ENCODE assay signal across 1 cellular context in the genomic region with DNA sequence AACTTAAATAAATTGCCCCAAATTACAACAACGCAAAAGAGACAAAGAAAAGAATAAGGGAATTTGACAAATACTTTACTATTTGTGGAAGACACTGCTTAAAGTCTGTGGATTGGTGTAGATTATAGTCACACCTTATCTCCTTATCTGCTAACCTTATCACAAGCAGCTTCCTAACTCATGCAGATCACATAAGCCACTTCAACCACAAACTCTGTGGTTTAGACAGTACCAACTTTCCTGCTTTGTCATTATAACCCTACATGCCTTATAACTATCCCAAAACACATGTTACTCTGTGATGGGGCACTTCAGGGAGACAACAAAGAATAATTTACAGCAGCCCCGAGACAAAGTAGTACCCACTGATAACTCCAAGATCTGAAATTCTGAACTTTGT.
TF ChIP-seq lines count a peak whose summit lies in the region.

No MANE protein-coding gene starts in this region.

TF ChIP-seq in K562, 482 proteins besides CTCF, POLR2A, EP300 and RAD21 (continues in another document):
- TF ChIP-seq ARID1B (IDR thresholded peaks at IDR 0.05) (peak; percentile 28; the same call in 1 of the 2 replicates), NRF1 (conservative IDR thresholded peaks at IDR 0.05 in 1 of 2, IDR thresholded peaks at IDR 0.05 in 1 of 2) (no peak), ERF (CRISPR knock-in tag; IDR thresholded peaks at IDR 0.05) (no peak), CBX5 (IDR thresholded peaks at IDR 0.05; ENCODE audit: borderline replicate concordance, low read depth) (no peak), PYGO2 (tag; IDR thresholded peaks at IDR 0.05) (no peak), DDX20 (tag; IDR thresholded peaks at IDR 0.05; ENCODE audit: low read depth) (no peak), HNRNPUL1 (IDR thresholded peaks at IDR 0.05; ENCODE audit: low read length) (no peak), PTRF (tag; IDR thresholded peaks at IDR 0.05) (no peak), PTTG1 (tag; IDR thresholded peaks at IDR 0.05; ENCODE audit: low read depth) (no peak), TEAD2 (tag; IDR thresholded peaks at IDR 0.05) (no peak), NR4A1 (CRISPR knock-in tag; IDR thresholded peaks at IDR 0.05) (no peak), NR4A1 (tag; IDR thresholded peaks at IDR 0.05) (no peak), CBFA2T3 (IDR thresholded peaks at IDR 0.05) (peak; percentile 40; the same call in 1 of the 2 replicates), NR2C1 (IDR thresholded peaks at IDR 0.05) (no peak), NR2C1 (tag; IDR thresholded peaks at IDR 0.05) (no peak), RBM39 (optimal IDR thresholded peaks at IDR 0.05; ENCODE audit: low read depth, low read length) (no peak), ZNF583 (CRISPR knock-in tag; IDR thresholded peaks at IDR 0.05) (no peak), CREBBP (IDR thresholded peaks at IDR 0.05; ENCODE audit: low read depth, low read length) (no peak), PPARD (CRISPR knock-in tag; IDR thresholded peaks at IDR 0.05) (no peak), NFE2 (IDR thresholded peaks at IDR 0.05; ENCODE audit: low read depth) (peak; percentile 67), ELF1 (tag; IDR thresholded peaks at IDR 0.05) (no peak), CBX8 (IDR thresholded peaks at IDR 0.05; ENCODE audit: borderline replicate concordance, extremely low read depth, low read depth, low read length, poor library complexity, severe bottlenecking) (no peak), ZBTB8A (IDR thresholded peaks at IDR 0.05; ENCODE audit: partially characterized antibody) (no peak), SMARCE1 (IDR thresholded peaks at IDR 0.05) (peak; percentile 54; the same call in 1 of the 2 replicates), ESRRA (IDR thresholded peaks at IDR 0.05; ENCODE audit: borderline replicate concordance, low read depth) (peak; percentile 75; the same call in 1 of the 2 replicates), SAP30 (IDR thresholded peaks at IDR 0.05; ENCODE audit: borderline replicate concordance, insufficient read depth, low read depth, low read length, poor library complexity, severe bottlenecking) (no peak), DPF2 (IDR thresholded peaks at IDR 0.05) (peak; percentile 56), SMARCB1 (IDR thresholded peaks at IDR 0.05; ENCODE audit: insufficient read length, low read depth) (no peak), SRSF3 (IDR thresholded peaks at IDR 0.05; ENCODE audit: insufficient read depth, low read length) (no peak), MAFG (tag; conservative IDR thresholded peaks at IDR 0.05) (peak; percentile 23; the same call in 1 of the 2 replicates), ZNF57 (CRISPR knock-in tag; IDR thresholded peaks at IDR 0.05) (no peak)
- TF ChIP-seq, protein P1, sequence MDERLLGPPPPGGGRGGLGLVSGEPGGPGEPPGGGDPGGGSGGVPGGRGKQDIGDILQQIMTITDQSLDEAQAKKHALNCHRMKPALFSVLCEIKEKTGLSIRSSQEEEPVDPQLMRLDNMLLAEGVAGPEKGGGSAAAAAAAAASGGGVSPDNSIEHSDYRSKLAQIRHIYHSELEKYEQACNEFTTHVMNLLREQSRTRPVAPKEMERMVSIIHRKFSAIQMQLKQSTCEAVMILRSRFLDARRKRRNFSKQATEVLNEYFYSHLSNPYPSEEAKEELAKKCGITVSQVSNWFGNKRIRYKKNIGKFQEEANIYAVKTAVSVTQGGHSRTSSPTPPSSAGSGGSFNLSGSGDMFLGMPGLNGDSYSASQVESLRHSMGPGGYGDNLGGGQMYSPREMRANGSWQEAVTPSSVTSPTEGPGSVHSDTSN (CRISPR knock-in tag; IDR thresholded peaks at IDR 0.05; ENCODE audit: low read depth), result no peak
- TF ChIP-seq, protein P1 (tag; conservative IDR thresholded peaks at IDR 0.05; ENCODE audit: low read depth), result 0 out of 2 replicates have a peak, but pooled peaks have one; percentile 9
- TF ChIP-seq, protein P2, sequence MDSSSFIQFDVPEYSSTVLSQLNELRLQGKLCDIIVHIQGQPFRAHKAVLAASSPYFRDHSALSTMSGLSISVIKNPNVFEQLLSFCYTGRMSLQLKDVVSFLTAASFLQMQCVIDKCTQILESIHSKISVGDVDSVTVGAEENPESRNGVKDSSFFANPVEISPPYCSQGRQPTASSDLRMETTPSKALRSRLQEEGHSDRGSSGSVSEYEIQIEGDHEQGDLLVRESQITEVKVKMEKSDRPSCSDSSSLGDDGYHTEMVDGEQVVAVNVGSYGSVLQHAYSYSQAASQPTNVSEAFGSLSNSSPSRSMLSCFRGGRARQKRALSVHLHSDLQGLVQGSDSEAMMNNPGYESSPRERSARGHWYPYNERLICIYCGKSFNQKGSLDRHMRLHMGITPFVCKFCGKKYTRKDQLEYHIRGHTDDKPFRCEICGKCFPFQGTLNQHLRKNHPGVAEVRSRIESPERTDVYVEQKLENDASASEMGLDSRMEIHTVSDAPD (CRISPR knock-in tag; IDR thresholded peaks at IDR 0.05), result no peak
- TF ChIP-seq, protein P3, sequence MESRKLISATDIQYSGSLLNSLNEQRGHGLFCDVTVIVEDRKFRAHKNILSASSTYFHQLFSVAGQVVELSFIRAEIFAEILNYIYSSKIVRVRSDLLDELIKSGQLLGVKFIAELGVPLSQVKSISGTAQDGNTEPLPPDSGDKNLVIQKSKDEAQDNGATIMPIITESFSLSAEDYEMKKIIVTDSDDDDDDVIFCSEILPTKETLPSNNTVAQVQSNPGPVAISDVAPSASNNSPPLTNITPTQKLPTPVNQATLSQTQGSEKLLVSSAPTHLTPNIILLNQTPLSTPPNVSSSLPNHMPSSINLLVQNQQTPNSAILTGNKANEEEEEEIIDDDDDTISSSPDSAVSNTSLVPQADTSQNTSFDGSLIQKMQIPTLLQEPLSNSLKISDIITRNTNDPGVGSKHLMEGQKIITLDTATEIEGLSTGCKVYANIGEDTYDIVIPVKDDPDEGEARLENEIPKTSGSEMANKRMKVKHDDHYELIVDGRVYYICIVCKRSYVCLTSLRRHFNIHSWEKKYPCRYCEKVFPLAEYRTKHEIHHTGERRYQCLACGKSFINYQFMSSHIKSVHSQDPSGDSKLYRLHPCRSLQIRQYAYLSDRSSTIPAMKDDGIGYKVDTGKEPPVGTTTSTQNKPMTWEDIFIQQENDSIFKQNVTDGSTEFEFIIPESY (CRISPR knock-in tag; IDR thresholded peaks at IDR 0.05), result no peak
- TF ChIP-seq, protein P4, sequence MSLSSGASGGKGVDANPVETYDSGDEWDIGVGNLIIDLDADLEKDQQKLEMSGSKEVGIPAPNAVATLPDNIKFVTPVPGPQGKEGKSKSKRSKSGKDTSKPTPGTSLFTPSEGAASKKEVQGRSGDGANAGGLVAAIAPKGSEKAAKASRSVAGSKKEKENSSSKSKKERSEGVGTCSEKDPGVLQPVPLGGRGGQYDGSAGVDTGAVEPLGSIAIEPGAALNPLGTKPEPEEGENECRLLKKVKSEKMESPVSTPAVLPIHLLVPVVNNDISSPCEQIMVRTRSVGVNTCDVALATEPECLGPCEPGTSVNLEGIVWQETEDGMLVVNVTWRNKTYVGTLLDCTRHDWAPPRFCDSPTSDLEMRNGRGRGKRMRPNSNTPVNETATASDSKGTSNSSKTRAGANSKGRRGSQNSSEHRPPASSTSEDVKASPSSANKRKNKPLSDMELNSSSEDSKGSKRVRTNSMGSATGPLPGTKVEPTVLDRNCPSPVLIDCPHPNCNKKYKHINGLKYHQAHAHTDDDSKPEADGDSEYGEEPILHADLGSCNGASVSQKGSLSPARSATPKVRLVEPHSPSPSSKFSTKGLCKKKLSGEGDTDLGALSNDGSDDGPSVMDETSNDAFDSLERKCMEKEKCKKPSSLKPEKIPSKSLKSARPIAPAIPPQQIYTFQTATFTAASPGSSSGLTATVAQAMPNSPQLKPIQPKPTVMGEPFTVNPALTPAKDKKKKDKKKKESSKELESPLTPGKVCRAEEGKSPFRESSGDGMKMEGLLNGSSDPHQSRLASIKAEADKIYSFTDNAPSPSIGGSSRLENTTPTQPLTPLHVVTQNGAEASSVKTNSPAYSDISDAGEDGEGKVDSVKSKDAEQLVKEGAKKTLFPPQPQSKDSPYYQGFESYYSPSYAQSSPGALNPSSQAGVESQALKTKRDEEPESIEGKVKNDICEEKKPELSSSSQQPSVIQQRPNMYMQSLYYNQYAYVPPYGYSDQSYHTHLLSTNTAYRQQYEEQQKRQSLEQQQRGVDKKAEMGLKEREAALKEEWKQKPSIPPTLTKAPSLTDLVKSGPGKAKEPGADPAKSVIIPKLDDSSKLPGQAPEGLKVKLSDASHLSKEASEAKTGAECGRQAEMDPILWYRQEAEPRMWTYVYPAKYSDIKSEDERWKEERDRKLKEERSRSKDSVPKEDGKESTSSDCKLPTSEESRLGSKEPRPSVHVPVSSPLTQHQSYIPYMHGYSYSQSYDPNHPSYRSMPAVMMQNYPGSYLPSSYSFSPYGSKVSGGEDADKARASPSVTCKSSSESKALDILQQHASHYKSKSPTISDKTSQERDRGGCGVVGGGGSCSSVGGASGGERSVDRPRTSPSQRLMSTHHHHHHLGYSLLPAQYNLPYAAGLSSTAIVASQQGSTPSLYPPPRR (CRISPR knock-in tag; IDR thresholded peaks at IDR 0.05; ENCODE audit: borderline replicate concordance), result no peak
- TF ChIP-seq, protein P5, sequence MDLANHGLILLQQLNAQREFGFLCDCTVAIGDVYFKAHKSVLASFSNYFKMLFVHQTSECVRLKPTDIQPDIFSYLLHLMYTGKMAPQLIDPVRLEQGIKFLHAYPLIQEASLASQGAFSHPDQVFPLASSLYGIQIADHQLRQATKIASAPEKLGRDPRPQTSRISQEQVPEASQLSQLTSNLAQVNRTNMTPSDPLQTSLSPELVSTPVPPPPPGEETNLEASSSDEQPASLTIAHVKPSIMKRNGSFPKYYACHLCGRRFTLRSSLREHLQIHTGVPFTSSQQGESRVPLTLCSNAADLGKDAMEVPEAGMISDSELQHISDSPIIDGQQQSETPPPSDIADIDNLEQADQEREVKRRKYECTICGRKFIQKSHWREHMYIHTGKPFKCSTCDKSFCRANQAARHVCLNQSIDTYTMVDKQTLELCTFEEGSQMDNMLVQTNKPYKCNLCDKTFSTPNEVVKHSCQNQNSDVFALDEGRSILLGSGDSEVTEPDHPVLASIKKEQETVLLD (IDR thresholded peaks at IDR 0.05), result no peak
- TF ChIP-seq, protein P6, sequence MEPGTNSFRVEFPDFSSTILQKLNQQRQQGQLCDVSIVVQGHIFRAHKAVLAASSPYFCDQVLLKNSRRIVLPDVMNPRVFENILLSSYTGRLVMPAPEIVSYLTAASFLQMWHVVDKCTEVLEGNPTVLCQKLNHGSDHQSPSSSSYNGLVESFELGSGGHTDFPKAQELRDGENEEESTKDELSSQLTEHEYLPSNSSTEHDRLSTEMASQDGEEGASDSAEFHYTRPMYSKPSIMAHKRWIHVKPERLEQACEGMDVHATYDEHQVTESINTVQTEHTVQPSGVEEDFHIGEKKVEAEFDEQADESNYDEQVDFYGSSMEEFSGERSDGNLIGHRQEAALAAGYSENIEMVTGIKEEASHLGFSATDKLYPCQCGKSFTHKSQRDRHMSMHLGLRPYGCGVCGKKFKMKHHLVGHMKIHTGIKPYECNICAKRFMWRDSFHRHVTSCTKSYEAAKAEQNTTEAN (CRISPR knock-in tag; IDR thresholded peaks at IDR 0.05), result no peak
- TF ChIP-seq, protein P7, sequence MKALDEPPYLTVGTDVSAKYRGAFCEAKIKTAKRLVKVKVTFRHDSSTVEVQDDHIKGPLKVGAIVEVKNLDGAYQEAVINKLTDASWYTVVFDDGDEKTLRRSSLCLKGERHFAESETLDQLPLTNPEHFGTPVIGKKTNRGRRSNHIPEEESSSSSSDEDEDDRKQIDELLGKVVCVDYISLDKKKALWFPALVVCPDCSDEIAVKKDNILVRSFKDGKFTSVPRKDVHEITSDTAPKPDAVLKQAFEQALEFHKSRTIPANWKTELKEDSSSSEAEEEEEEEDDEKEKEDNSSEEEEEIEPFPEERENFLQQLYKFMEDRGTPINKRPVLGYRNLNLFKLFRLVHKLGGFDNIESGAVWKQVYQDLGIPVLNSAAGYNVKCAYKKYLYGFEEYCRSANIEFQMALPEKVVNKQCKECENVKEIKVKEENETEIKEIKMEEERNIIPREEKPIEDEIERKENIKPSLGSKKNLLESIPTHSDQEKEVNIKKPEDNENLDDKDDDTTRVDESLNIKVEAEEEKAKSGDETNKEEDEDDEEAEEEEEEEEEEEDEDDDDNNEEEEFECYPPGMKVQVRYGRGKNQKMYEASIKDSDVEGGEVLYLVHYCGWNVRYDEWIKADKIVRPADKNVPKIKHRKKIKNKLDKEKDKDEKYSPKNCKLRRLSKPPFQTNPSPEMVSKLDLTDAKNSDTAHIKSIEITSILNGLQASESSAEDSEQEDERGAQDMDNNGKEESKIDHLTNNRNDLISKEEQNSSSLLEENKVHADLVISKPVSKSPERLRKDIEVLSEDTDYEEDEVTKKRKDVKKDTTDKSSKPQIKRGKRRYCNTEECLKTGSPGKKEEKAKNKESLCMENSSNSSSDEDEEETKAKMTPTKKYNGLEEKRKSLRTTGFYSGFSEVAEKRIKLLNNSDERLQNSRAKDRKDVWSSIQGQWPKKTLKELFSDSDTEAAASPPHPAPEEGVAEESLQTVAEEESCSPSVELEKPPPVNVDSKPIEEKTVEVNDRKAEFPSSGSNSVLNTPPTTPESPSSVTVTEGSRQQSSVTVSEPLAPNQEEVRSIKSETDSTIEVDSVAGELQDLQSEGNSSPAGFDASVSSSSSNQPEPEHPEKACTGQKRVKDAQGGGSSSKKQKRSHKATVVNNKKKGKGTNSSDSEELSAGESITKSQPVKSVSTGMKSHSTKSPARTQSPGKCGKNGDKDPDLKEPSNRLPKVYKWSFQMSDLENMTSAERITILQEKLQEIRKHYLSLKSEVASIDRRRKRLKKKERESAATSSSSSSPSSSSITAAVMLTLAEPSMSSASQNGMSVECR (CRISPR knock-in tag; IDR thresholded peaks at IDR 0.05), result no peak
- TF ChIP-seq, protein P8, sequence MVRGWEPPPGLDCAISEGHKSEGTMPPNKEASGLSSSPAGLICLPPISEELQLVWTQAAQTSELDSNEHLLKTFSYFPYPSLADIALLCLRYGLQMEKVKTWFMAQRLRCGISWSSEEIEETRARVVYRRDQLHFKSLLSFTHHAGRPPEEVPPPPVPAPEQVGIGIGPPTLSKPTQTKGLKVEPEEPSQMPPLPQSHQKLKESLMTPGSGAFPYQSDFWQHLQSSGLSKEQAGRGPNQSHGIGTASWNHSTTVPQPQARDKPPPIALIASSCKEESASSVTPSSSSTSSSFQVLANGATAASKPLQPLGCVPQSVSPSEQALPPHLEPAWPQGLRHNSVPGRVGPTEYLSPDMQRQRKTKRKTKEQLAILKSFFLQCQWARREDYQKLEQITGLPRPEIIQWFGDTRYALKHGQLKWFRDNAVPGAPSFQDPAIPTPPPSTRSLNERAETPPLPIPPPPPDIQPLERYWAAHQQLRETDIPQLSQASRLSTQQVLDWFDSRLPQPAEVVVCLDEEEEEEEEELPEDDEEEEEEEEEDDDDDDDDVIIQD (CRISPR knock-in tag; IDR thresholded peaks at IDR 0.05), result no peak
- TF ChIP-seq, protein P9, sequence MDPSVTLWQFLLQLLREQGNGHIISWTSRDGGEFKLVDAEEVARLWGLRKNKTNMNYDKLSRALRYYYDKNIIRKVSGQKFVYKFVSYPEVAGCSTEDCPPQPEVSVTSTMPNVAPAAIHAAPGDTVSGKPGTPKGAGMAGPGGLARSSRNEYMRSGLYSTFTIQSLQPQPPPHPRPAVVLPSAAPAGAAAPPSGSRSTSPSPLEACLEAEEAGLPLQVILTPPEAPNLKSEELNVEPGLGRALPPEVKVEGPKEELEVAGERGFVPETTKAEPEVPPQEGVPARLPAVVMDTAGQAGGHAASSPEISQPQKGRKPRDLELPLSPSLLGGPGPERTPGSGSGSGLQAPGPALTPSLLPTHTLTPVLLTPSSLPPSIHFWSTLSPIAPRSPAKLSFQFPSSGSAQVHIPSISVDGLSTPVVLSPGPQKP (CRISPR knock-in tag; IDR thresholded peaks at IDR 0.05), result no peak
